Comparison of ENCODE assay signal across 17 cellular contexts in genomic region chr3:128372707-128373533, GRCh38.
DNase-seq lines count a peak whose midpoint lies in the region; ATAC-seq, FAIRE-seq and TF ChIP-seq lines count a peak whose summit lies in the region.
"Had no signal": no experiment of that assay in that cellular context is flagged by ENCODE, and none has a peak within 500 bp of the region (broad histone marks: within the 10 kb centered on the region; RNA-seq: fewer than 3 reads in every experiment).

No MANE protein-coding gene starts in this region.

- ATAC-seq in GM21717 (IDR thresholded peaks at IDR 0.05; ENCODE audit: unreplicated experiment) (peak; percentile 9), lower lobe of right lung (no peak)
- ATAC-seq: PC-3 had no signal

- FAIRE-seq in bronchial epithelial cell (lab: Jason Lieb, UNC) = peak; percentile 93
- FAIRE-seq: A204.1, GM19239 had no signal

- no peaks in the 10 kb centered on the region for H3K27me3 ChIP-seq in BLaER1
- no peaks in the 10 kb centered on the region for H3K27me3 ChIP-seq in bronchial epithelial cell (ENCODE audit: control insufficient read depth, insufficient read depth, low read length)
- H3K27me3 ChIP-seq in lower lobe of right lung (ENCODE audit: low read depth) = no peaks in the 10 kb centered on the region

- POLR2A ChIA-PET in activated CD4-positive, alpha-beta memory T cell treated with anti-CD3 and anti-CD28 coated beads for 36 hours (lab: Charles Lee) = no interaction called here
- POLR2A ChIA-PET in activated CD4-positive, alpha-beta memory T cell treated with anti-CD3 and anti-CD28 coated beads, Interleukin-2, amount 10 ng/mL, durations not matched to agents 7 days and 5 days (lab: Charles Lee) = no interaction called here

- no peak overlapping the region for H3K27ac ChIP-seq in BLaER1
- no peak overlapping the region for H3K27ac ChIP-seq in lower lobe of right lung
- H3K27ac ChIP-seq: RWPE1 had no signal

- no peaks in the 10 kb centered on the region for H3K9me3 ChIP-seq in BLaER1
- no peaks in the 10 kb centered on the region for H3K9me3 ChIP-seq in lower lobe of right lung

- H3K27ac Mint-ChIP-seq in activated CD4-positive, alpha-beta memory T cell treated with anti-CD3 and anti-CD28 coated beads for 36 hours = no peak overlapping the region
- no peak overlapping the region for H3K27ac Mint-ChIP-seq in activated CD4-positive, alpha-beta memory T cell treated with anti-CD3 and anti-CD28 coated beads, Interleukin-2, amount 10 ng/mL, durations not matched to agents 7 days and 5 days
- H3K27ac Mint-ChIP-seq: H9 had no signal

- H3K9me3 Mint-ChIP-seq in activated CD4-positive, alpha-beta memory T cell treated with anti-CD3 and anti-CD28 coated beads for 36 hours = no peaks in the 10 kb centered on the region
- no peaks in the 10 kb centered on the region for H3K9me3 Mint-ChIP-seq in activated CD4-positive, alpha-beta memory T cell treated with anti-CD3 and anti-CD28 coated beads, Interleukin-2, amount 10 ng/mL, durations not matched to agents 7 days and 5 days
- H3K9me3 Mint-ChIP-seq: H9 had no signal

- H3K4me2 ChIP-seq in BLaER1 = peak overlapping the region; percentile 93

- no peak for TF ChIP-seq CTCF in bronchial epithelial cell (IDR thresholded peaks at IDR 0.05; ENCODE audit: insufficient read depth, low read length, severe bottlenecking)
- no peak for TF ChIP-seq CTCF in lower lobe of right lung (IDR thresholded peaks at IDR 0.05)

- DNase-seq in activated CD4-positive, alpha-beta memory T cell treated with anti-CD3 and anti-CD28 coated beads for 36 hours = peak; percentile 13
- no peak for DNase-seq in activated CD4-positive, alpha-beta memory T cell treated with anti-CD3 and anti-CD28 coated beads, Interleukin-2, amount 10 ng/mL, durations not matched to agents 7 days and 5 days
- DNase-seq in bronchial epithelial cell (ENCODE audit: low read depth) (no peak), NCI-H69 (lab: John Stamatoyannopoulos, UW) (no peak), SK-N-DZ (ENCODE audit: low spot score) (no peak), lower lobe of right lung (no peak)
- DNase-seq: C1 segment of cervical spinal cord, H9, NCI-H2029, NCI-H2171 treated with DMSO at 0.1 percent for 48 hours, NCI-H82, PC-3 had no signal

- H3K36me3 ChIP-seq in BLaER1 (peaks cover 5% of the 10 kb centered on the region; the same call in 1 of the 2 replicates), bronchial epithelial cell (ENCODE audit: control insufficient read depth, insufficient read depth, low read length) (peaks cover 2% of the 10 kb centered on the region), lower lobe of right lung (peaks cover 1% of the 10 kb centered on the region)

- no peaks in the 10 kb centered on the region for H3K36me3 Mint-ChIP-seq in activated CD4-positive, alpha-beta memory T cell treated with anti-CD3 and anti-CD28 coated beads for 36 hours
- H3K36me3 Mint-ChIP-seq in activated CD4-positive, alpha-beta memory T cell treated with anti-CD3 and anti-CD28 coated beads, Interleukin-2, amount 10 ng/mL, durations not matched to agents 7 days and 5 days (ENCODE audit: low read depth) = no peaks in the 10 kb centered on the region

- peaks cover 4% of the 10 kb centered on the region for H3K4me1 Mint-ChIP-seq in activated CD4-positive, alpha-beta memory T cell treated with anti-CD3 and anti-CD28 coated beads for 36 hours (ENCODE audit: low read depth)
- peaks cover 5% of the 10 kb centered on the region for H3K4me1 Mint-ChIP-seq in activated CD4-positive, alpha-beta memory T cell treated with anti-CD3 and anti-CD28 coated beads, Interleukin-2, amount 10 ng/mL, durations not matched to agents 7 days and 5 days

- H3K4me3 Mint-ChIP-seq in activated CD4-positive, alpha-beta memory T cell treated with anti-CD3 and anti-CD28 coated beads for 36 hours = no peak overlapping the region
- no peak overlapping the region for H3K4me3 Mint-ChIP-seq in activated CD4-positive, alpha-beta memory T cell treated with anti-CD3 and anti-CD28 coated beads, Interleukin-2, amount 10 ng/mL, durations not matched to agents 7 days and 5 days
- H3K4me3 Mint-ChIP-seq: H9 had no signal

- H3K27me3 Mint-ChIP-seq in activated CD4-positive, alpha-beta memory T cell treated with anti-CD3 and anti-CD28 coated beads for 36 hours = no peaks in the 10 kb centered on the region
- H3K27me3 Mint-ChIP-seq in activated CD4-positive, alpha-beta memory T cell treated with anti-CD3 and anti-CD28 coated beads, Interleukin-2, amount 10 ng/mL, durations not matched to agents 7 days and 5 days = no peaks in the 10 kb centered on the region

- peaks cover 46% of the 10 kb centered on the region for H4K20me1 ChIP-seq in BLaER1

- H3K4me3 ChIP-seq in BLaER1 (no peak overlapping the region), bronchial epithelial cell (ENCODE audit: low read depth, low read length) (no peak overlapping the region), lower lobe of right lung (no peak overlapping the region)

- peaks cover 76% of the 10 kb centered on the region for H3K4me1 ChIP-seq in BLaER1
- H3K4me1 ChIP-seq in lower lobe of right lung = peaks cover 10% of the 10 kb centered on the region

- intact Hi-C loops in activated CD4-positive, alpha-beta memory T cell treated with anti-CD3 and anti-CD28 coated beads for 36 hours (cut with micrococcal nuclease) = no loop called here
- intact Hi-C loops in lower lobe of right lung (cut with DNase I) = no loop called here

- CTCF ChIA-PET in activated CD4-positive, alpha-beta memory T cell treated with anti-CD3 and anti-CD28 coated beads for 36 hours (lab: Charles Lee) = no interaction called here
- CTCF ChIA-PET in activated CD4-positive, alpha-beta memory T cell treated with anti-CD3 and anti-CD28 coated beads, Interleukin-2, amount 10 ng/mL, durations not matched to agents 7 days and 5 days (lab: Charles Lee) = no interaction called here

- H3K9ac ChIP-seq in BLaER1 = no peak overlapping the region
